8 cellular contexts compared by ENCODE assay signal in genomic region chr15:43746903-43747309, GRCh38. TPM values are rescaled to one million over a fixed set of nuclear protein-coding genes. Genes with fewer than 3 reads are reported as not detected.
DNase-seq lines count a peak whose midpoint lies in the region; ATAC-seq, FAIRE-seq and TF ChIP-seq lines count a peak whose summit lies in the region.
"Not testable (repeated sequence)": the region's sequence is repeated elsewhere in the genome, so short reads cannot be mapped to it uniquely, and the experiment has no call there.

No MANE protein-coding gene starts in this region.

- H3K79me1 ChIP-seq in H9 (ENCODE audit: insufficient read depth, low read depth, low read length, poor library complexity, severe bottlenecking) = not testable (repeated sequence)

- H3K23me2 ChIP-seq in H9 (ENCODE audit: insufficient read length, low read depth, low read length, poor library complexity, severe bottlenecking) = not testable (repeated sequence)

- H3K9me3 Mint-ChIP-seq in H9; astrocyte (ENCODE audit: unreplicated experiment): not testable (repeated sequence)

- H3K56ac ChIP-seq in H9 (ENCODE audit: insufficient read length, low read depth, low read length) = not testable (repeated sequence)

- H3K23ac ChIP-seq in H9 (ENCODE audit: insufficient read length, low read depth, low read length) = not testable (repeated sequence)

- not testable (repeated sequence) for TF ChIP-seq POLR2A in gastroesophageal sphincter (IDR thresholded peaks at IDR 0.05)

- not testable (repeated sequence) for H2AK5ac ChIP-seq in H9 (ENCODE audit: insufficient read length, low read length)

- H3K27me3 Mint-ChIP-seq in H9 (ENCODE audit: low read depth); astrocyte (ENCODE audit: low read depth, unreplicated experiment): not testable (repeated sequence)

- H3K4me3 ChIP-seq in DND-41 (ENCODE audit: low read depth in 1 of 2, low read length in 2 of 2) = peak overlapping the region; percentile 79 to 91
- peak overlapping the region; percentile 97 for H3K4me3 ChIP-seq in MG63
- peak overlapping the region; percentile 64 for H3K4me3 ChIP-seq in SJSA1
- peak overlapping the region; percentile 70 for H3K4me3 ChIP-seq in astrocyte (ENCODE audit: insufficient read depth, low read depth, low read length)
- peak overlapping the region; percentile 76 to 78 for H3K4me3 ChIP-seq in gastroesophageal sphincter
- peak overlapping the region; percentile 80 to 85 for H3K4me3 ChIP-seq in mucosa of rectum (ENCODE audit: low read length in 2 of 2)

- H3K27ac Mint-ChIP-seq in H9 (peak overlapping the region; percentile 99), astrocyte (ENCODE audit: unreplicated experiment) (peak overlapping the region; percentile 98)

- peaks cover 14 to 30% (median 18%) of the 10 kb centered on the region in 3 experiments for H3K36me3 Mint-ChIP-seq in H9 (ENCODE audit: insufficient read depth in 1 of 3, low read depth in 3 of 3)
- not testable (repeated sequence) for H3K36me3 Mint-ChIP-seq in astrocyte (ENCODE audit: low read depth, unreplicated experiment)

- not testable (repeated sequence) for H3K9me3 ChIP-seq in DND-41 (ENCODE audit: insufficient read depth, low read length, severe bottlenecking); H9 (ENCODE audit: control insufficient read depth, low read depth, low read length); MG63; SJSA1 (replicated peaks); astrocyte (ENCODE audit: insufficient read depth, low read depth, low read length); gastroesophageal sphincter; mucosa of rectum (ENCODE audit: control insufficient read depth in 2 of 2, low read length in 2 of 2)

- not testable (repeated sequence) for H2BK5ac ChIP-seq in H9 (ENCODE audit: insufficient read length, low read length)

- H3K14ac ChIP-seq in H9 (ENCODE audit: insufficient read depth, low read length) = peak overlapping the region; percentile 92

- H2BK20ac ChIP-seq in H9 (ENCODE audit: low read depth, low read length, poor library complexity, severe bottlenecking) = not testable (repeated sequence)

- peaks cover 24 to 29% of the 10 kb centered on the region in 2 experiments for H3K4me1 Mint-ChIP-seq in H9
- not testable (repeated sequence) for H3K4me1 Mint-ChIP-seq in astrocyte (ENCODE audit: low read depth, unreplicated experiment)

- peak overlapping the region; percentile 84 for H3K27ac ChIP-seq in DND-41 (ENCODE audit: low read length)
- H3K27ac ChIP-seq in H9 (ENCODE audit: insufficient read length, low read depth, low read length) = not testable (repeated sequence)
- peak overlapping the region; percentile 82 for H3K27ac ChIP-seq in SJSA1
- peak overlapping the region; percentile 94 for H3K27ac ChIP-seq in astrocyte (ENCODE audit: low read depth, low read length)
- peak overlapping the region; percentile 95 to 97 (median 95) for H3K27ac ChIP-seq in gastroesophageal sphincter
- H3K27ac ChIP-seq in mucosa of rectum (ENCODE audit: low read depth in 2 of 2, low read length in 2 of 2) = peak overlapping the region; percentile 94 to 95
- peak overlapping the region; percentile 44 for H3K27ac ChIP-seq in temporal lobe (ENCODE audit: low read depth, low read length)

- not testable (repeated sequence) for H4K5ac ChIP-seq in H9 (ENCODE audit: insufficient read length, low read depth, low read length)

- not testable (repeated sequence) for FAIRE-seq in astrocyte (lab: Jason Lieb, UNC)

- TF ChIP-seq CTCF in DND-41 (IDR thresholded peaks at IDR 0.05; ENCODE audit: borderline replicate concordance, extremely low read depth, low read length, poor library complexity, severe bottlenecking); H9 (conservative IDR thresholded peaks at IDR 0.05); astrocyte (IDR thresholded peaks at IDR 0.05; ENCODE audit: insufficient read depth, low read depth, low read length); gastroesophageal sphincter (IDR thresholded peaks at IDR 0.05): not testable (repeated sequence)

- H3K4me1 ChIP-seq in DND-41 (ENCODE audit: insufficient read depth, low read length) = peaks cover 42% of the 10 kb centered on the region
- not testable (repeated sequence) for H3K4me1 ChIP-seq in H9 (ENCODE audit: insufficient read depth, low read length); SJSA1 (replicated peaks)
- peaks cover 16% of the 10 kb centered on the region for H3K4me1 ChIP-seq in astrocyte (ENCODE audit: insufficient read depth, low read length)
- H3K4me1 ChIP-seq in gastroesophageal sphincter = peaks cover 0 to 52% (median 21%) of the 10 kb centered on the region in 3 donors
- peaks cover 4 to 12% of the 10 kb centered on the region in 2 donors for H3K4me1 ChIP-seq in mucosa of rectum (ENCODE audit: control insufficient read depth in 2 of 2, insufficient read depth in 2 of 2, low read length in 2 of 2)

- not testable (repeated sequence) for H3K4ac ChIP-seq in H9 (ENCODE audit: low read depth, low read length)

- H2BK12ac ChIP-seq in H9 (ENCODE audit: insufficient read length, low read depth, low read length) = not testable (repeated sequence)

- not testable (repeated sequence) for H3T11ph ChIP-seq in H9 (ENCODE audit: low read length)

- not testable (repeated sequence) for H2BK15ac ChIP-seq in H9 (ENCODE audit: low read depth, low read length)

- H3K27me3 ChIP-seq in DND-41 (ENCODE audit: insufficient read depth, low read length, poor library complexity); H9 (ENCODE audit: insufficient read depth, low read length); MG63; SJSA1 (replicated peaks); astrocyte (ENCODE audit: insufficient read depth, low read length); gastroesophageal sphincter; mucosa of rectum (ENCODE audit: control insufficient read depth in 2 of 2, insufficient read depth in 2 of 2, low read length in 2 of 2): not testable (repeated sequence)

- H2BK120ac ChIP-seq in H9 (ENCODE audit: low read depth, low read length, poor library complexity, severe bottlenecking) = not testable (repeated sequence)

- peaks cover 29% of the 10 kb centered on the region; the same call in 1 of the 2 replicates for H4K20me1 ChIP-seq in DND-41 (ENCODE audit: insufficient read depth, low read length)
- not testable (repeated sequence) for H4K20me1 ChIP-seq in H9 (ENCODE audit: control insufficient read depth, insufficient read depth, insufficient read length)
- peaks cover 50% of the 10 kb centered on the region for H4K20me1 ChIP-seq in astrocyte (ENCODE audit: insufficient read depth, low read length)

- H3K9ac ChIP-seq in DND-41 (ENCODE audit: low read depth, low read length) = peak overlapping the region; percentile 92
- H3K9ac ChIP-seq in H9 (ENCODE audit: extremely low read depth, insufficient read length, low read length) = peak overlapping the region; percentile 89
- H3K9ac ChIP-seq in astrocyte (ENCODE audit: low read length) = peak overlapping the region; percentile 98
- peak overlapping the region; percentile 75 to 93 for H3K9ac ChIP-seq in mucosa of rectum (ENCODE audit: low read depth in 1 of 2, low read length in 2 of 2)

- not testable (repeated sequence) for DNase-seq in DND-41, H9, MG63
- peak in 1 of 2 experiments; percentile 53 for DNase-seq in SJSA1 (ENCODE audit: low read depth in 1 of 2, low spot score in 2 of 2)
- peak; percentile 36 for DNase-seq in astrocyte (ENCODE audit: low read depth)

- peaks cover 60% of the 10 kb centered on the region for H3K79me2 ChIP-seq in DND-41 (ENCODE audit: insufficient read depth, low read length)
- H3K79me2 ChIP-seq in H9 (ENCODE audit: insufficient read depth, low read length) = peaks cover 29% of the 10 kb centered on the region; the same call in 1 of the 2 replicates
- H3K79me2 ChIP-seq in astrocyte (ENCODE audit: insufficient read depth, low read length) = peaks cover 58% of the 10 kb centered on the region

- H3K4me2 ChIP-seq in DND-41 (ENCODE audit: insufficient read depth, low read length) = peak overlapping the region; percentile 79
- peak overlapping the region; percentile 96 for H3K4me2 ChIP-seq in H9 (ENCODE audit: insufficient read depth, insufficient read length, low read length)
- H3K4me2 ChIP-seq in astrocyte (ENCODE audit: low read length) = peak overlapping the region; percentile 86

- peak; percentile 34 for ATAC-seq in DND-41 (ENCODE audit: insufficient read depth, low read depth)
- not testable (repeated sequence) for ATAC-seq in gastroesophageal sphincter

- H2AFZ ChIP-seq in DND-41 (ENCODE audit: low read depth, low read length) (peak overlapping the region; percentile 81; the same call in 1 of the 2 replicates), astrocyte (ENCODE audit: low read depth, low read length) (peak overlapping the region; percentile 56)
- not testable (repeated sequence) for H2AFZ ChIP-seq in H9 (ENCODE audit: low read length)

- H3K18ac ChIP-seq in H9 (ENCODE audit: insufficient read length, low read depth, low read length) = peak overlapping the region; percentile 92

- H3K36me3 ChIP-seq in DND-41 (ENCODE audit: insufficient read depth, low read length) (peaks cover 14% of the 10 kb centered on the region), MG63 (peaks cover 32% of the 10 kb centered on the region), SJSA1 (peaks cover 27% of the 10 kb centered on the region)
- H3K36me3 ChIP-seq in astrocyte (ENCODE audit: insufficient read depth, low read length); gastroesophageal sphincter; mucosa of rectum (ENCODE audit: control insufficient read depth in 2 of 2, insufficient read depth in 2 of 2, low read length in 2 of 2): not testable (repeated sequence)

- not testable (repeated sequence) for H4K8ac ChIP-seq in H9 (replicated peaks; ENCODE audit: insufficient read length, low read depth, low read length)

- TF ChIP-seq EP300 in gastroesophageal sphincter (IDR thresholded peaks at IDR 0.05) = not testable (repeated sequence)

- H3K4me3 Mint-ChIP-seq in H9 (peak overlapping the region; percentile 92 to 93), astrocyte (ENCODE audit: unreplicated experiment) (peak overlapping the region; percentile 97)

- not testable (repeated sequence) for H4K91ac ChIP-seq in H9 (ENCODE audit: insufficient read length, low read depth, low read length)

- whole genome bisulfite sequencing in H9 (ENCODE audit: extremely low coverage, insufficient read length, low lambda C conversion rate) = no CpG with 5 or more reads among the region's 12 CpGs
- WGBS in gastroesophageal sphincter (ENCODE audit: low coverage in 1 of 2), 2 donors = 0 to 2% methylated on average over 2 to 6 of the region's 12 CpGs

RNA-seq across cellular contexts. Expression of gene PDIA3, which starts 0.7 kb away (rescaled TPM):
- total RNA-seq in H9 (2021) (524 and 536 TPM in 2 replicates), astrocyte (777 and 911 TPM in 2 replicates), gastroesophageal sphincter (100 to 1,000 TPM in 3 of 4 donors, 10 to 100 TPM in 1; 85.3 to 141 (median 113) TPM), temporal lobe (33.9 TPM)
- 441 and 532 TPM in 2 replicates for total RNA-seq in MG63 (2014; rRNA removed; shearing (Covaris generic); ENCODE audit: low replicate concordance)
- 177 and 211 TPM in 2 replicates for total RNA-seq in SJSA1 (2014; rRNA removed; shearing (Covaris generic))

RNA-seq across cellular contexts. Expression of gene ELL3, which starts 29.9 kb away (rescaled TPM):
- total RNA-seq in H9 (2021) (6.4 and 7.2 TPM in 2 replicates), astrocyte (3.2 and 3.8 TPM in 2 replicates), gastroesophageal sphincter (1 to 10 TPM; 5.1 to 6.6 (median 5.8) TPM), temporal lobe (2.2 TPM)
- total RNA-seq in MG63 (2014; rRNA removed; shearing (Covaris generic); ENCODE audit: low replicate concordance) = 5.6 TPM in 1 of 2 replicates, not detected in the other
- total RNA-seq in SJSA1 (2014; rRNA removed; shearing (Covaris generic)) = 2.2 and 2.8 TPM in 2 replicates

RNA-seq across cellular contexts. Expression of gene SERF2, which starts 45.2 kb away (rescaled TPM):
- total RNA-seq in H9 (2021) (819 and 831 TPM in 2 replicates), astrocyte (933 and 945 TPM in 2 replicates), gastroesophageal sphincter (100 to 1,000 TPM; 518 to 789 (median 702) TPM), temporal lobe (43.0 TPM)
- 272 and 1,334 TPM in 2 replicates for total RNA-seq in MG63 (2014; rRNA removed; shearing (Covaris generic); ENCODE audit: low replicate concordance)
- total RNA-seq in SJSA1 (2014; rRNA removed; shearing (Covaris generic)) = 1,081 and 1,697 TPM in 2 replicates

RNA-seq across cellular contexts. Expression of gene SERINC4, which starts 53.1 kb away (rescaled TPM):
- total RNA-seq in H9 (2021) (0.17 and 0.26 TPM in 2 replicates), astrocyte (0.30 TPM in 1 of 2 replicates, not detected in the other), gastroesophageal sphincter (under 1 TPM in 1 of 4 donors, not detected in 3; 0.39 TPM), temporal lobe (under 0.01 TPM)
- not detected in 2 replicates for total RNA-seq in MG63 (2014; rRNA removed; shearing (Covaris generic); ENCODE audit: low replicate concordance)
- not detected in 2 replicates for total RNA-seq in SJSA1 (2014; rRNA removed; shearing (Covaris generic))

RNA-seq across cellular contexts. Expression of gene CKMT1A, which starts 53.2 kb away (rescaled TPM):
- total RNA-seq in H9 (2021) (35.5 and 38.4 TPM in 2 replicates), astrocyte (1.2 TPM in 2 replicates), gastroesophageal sphincter (under 1 TPM in 2 of 4 donors, not detected in 2; 0.40 to 0.62 TPM), temporal lobe (4.7 TPM)
- total RNA-seq in MG63 (2014; rRNA removed; shearing (Covaris generic); ENCODE audit: low replicate concordance) = not detected in 2 replicates
- not detected in 2 replicates for total RNA-seq in SJSA1 (2014; rRNA removed; shearing (Covaris generic))
